1 cellular context compared by ENCODE assay signal in the genomic region with DNA sequence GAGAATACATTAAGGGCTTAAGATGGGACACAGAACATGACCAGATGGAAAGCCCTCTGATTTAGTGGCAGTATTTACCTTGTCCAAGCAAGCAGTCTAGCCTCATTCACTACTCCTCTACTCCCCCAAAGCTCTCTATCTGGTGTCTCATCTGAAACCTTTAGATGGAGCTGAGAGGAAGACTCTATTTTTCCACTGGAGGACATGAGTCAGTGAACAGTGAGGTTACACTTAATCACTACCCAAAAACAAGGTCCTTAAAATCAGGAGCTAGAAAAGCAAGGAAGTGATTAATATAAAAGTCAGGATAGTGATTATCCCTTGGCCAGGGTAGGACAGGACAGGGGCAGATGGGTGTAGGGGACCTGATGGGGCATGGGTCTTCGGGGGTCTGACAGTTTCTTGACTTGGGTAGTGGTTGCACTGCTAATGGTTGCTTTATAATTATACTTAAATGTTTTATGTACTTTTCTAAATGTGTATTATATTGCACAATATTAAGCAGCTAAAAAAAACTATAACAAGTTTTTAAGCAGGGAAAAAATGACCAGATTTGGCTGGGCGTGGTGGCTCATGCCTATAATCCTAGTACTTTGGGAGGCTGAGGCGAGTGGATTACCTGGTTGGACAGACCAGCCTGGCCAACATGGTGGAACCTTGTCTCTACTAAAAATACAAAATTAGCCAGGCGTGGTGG.
A peak's percentile ranks its signal among the peaks of the same experiment; 100 is the strongest.
TF ChIP-seq lines count a peak whose summit lies in the region.

No MANE protein-coding gene starts in this region.

TF ChIP-seq in GM12878, 131 proteins besides CTCF, POLR2A, EP300 and RAD21:
- TF ChIP-seq WRNIP1 (IDR thresholded peaks at IDR 0.05; ENCODE audit: borderline replicate concordance, low read depth, low read length), result no peak
- no peak for TF ChIP-seq MTA2 (IDR thresholded peaks at IDR 0.05; ENCODE audit: low read depth)
- TF ChIP-seq YBX1 (IDR thresholded peaks at IDR 0.05), result no peak
- TF ChIP-seq BACH1 (IDR thresholded peaks at IDR 0.05; ENCODE audit: borderline replicate concordance), result no peak
- TF ChIP-seq DPF2 (IDR thresholded peaks at IDR 0.05), result 0 out of 2 replicates have a peak, but pooled peaks have one; percentile 18
- TF ChIP-seq, protein P1, sequence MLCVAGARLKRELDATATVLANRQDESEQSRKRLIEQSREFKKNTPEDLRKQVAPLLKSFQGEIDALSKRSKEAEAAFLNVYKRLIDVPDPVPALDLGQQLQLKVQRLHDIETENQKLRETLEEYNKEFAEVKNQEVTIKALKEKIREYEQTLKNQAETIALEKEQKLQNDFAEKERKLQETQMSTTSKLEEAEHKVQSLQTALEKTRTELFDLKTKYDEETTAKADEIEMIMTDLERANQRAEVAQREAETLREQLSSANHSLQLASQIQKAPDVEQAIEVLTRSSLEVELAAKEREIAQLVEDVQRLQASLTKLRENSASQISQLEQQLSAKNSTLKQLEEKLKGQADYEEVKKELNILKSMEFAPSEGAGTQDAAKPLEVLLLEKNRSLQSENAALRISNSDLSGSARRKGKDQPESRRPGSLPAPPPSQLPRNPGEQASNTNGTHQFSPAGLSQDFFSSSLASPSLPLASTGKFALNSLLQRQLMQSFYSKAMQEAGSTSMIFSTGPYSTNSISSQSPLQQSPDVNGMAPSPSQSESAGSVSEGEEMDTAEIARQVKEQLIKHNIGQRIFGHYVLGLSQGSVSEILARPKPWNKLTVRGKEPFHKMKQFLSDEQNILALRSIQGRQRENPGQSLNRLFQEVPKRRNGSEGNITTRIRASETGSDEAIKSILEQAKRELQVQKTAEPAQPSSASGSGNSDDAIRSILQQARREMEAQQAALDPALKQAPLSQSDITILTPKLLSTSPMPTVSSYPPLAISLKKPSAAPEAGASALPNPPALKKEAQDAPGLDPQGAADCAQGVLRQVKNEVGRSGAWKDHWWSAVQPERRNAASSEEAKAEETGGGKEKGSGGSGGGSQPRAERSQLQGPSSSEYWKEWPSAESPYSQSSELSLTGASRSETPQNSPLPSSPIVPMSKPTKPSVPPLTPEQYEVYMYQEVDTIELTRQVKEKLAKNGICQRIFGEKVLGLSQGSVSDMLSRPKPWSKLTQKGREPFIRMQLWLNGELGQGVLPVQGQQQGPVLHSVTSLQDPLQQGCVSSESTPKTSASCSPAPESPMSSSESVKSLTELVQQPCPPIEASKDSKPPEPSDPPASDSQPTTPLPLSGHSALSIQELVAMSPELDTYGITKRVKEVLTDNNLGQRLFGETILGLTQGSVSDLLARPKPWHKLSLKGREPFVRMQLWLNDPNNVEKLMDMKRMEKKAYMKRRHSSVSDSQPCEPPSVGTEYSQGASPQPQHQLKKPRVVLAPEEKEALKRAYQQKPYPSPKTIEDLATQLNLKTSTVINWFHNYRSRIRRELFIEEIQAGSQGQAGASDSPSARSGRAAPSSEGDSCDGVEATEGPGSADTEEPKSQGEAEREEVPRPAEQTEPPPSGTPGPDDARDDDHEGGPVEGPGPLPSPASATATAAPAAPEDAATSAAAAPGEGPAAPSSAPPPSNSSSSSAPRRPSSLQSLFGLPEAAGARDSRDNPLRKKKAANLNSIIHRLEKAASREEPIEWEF (IDR thresholded peaks at IDR 0.05; ENCODE audit: insufficient replicate concordance, low read depth, low read length), result no peak
